ENCODE assay signal across 27 cellular contexts in genomic region chr7:117811696-117812095, GRCh38.
DNase-seq lines count a peak whose midpoint lies in the region; ATAC-seq, FAIRE-seq and TF ChIP-seq lines count a peak whose summit lies in the region.
"Had no signal": no experiment of that assay in that cellular context is flagged by ENCODE, and none has a peak within 500 bp of the region (broad histone marks: within the 10 kb centered on the region; RNA-seq: fewer than 3 reads in every experiment).

No MANE protein-coding gene starts in this region.

- DNase-seq in epithelial cell of prostate (ENCODE audit: low read depth, low spot score) (no peak), neural progenitor cell (ENCODE audit: low spot score) (no peak), colonic mucosa (no peak), NCI-H187 treated with DMSO at 0.1 percent for 48 hours (lab: John Stamatoyannopoulos, UW) (no peak), NCI-H446 (lab: John Stamatoyannopoulos, UW) (no peak), omental fat pad (ENCODE audit: low spot score) (no peak)
- DNase-seq: CD4-positive, alpha-beta T cell; COR-L47; DMS53; GM23248; Kasumi-1; NCI-H1092 treated with DMSO at 0.1 percent for 48 hours; NCI-H1436; NCI-H1930; NCI-H2107; NCI-H446 treated with DMSO at 0.1 percent for 48 hours; NCI-H526; NCI-H82; PC-9; Right ventricle myocardium superior; RPMI8226 had no signal

- no peak overlapping the region for H3K4me3 ChIP-seq in neural progenitor cell
- H3K4me3 ChIP-seq in colonic mucosa, result no peak overlapping the region
- H3K4me3 ChIP-seq: BLaER1 treated with 17β-estradiol and CSF1 and Interleukin-3, amounts not matched to agents 10 nM and 100 nM; GM23248; K562; PC-9; SJSA1 had no signal

- peaks cover 28% of the 10 kb centered on the region for H3K4me1 Mint-ChIP-seq in neural progenitor cell

- H3K27ac Mint-ChIP-seq in neural progenitor cell, result no peak overlapping the region
- H3K27ac Mint-ChIP-seq: CD4-positive, alpha-beta T cell had no signal

- no peak overlapping the region for H2AFZ ChIP-seq in neural progenitor cell (replicated peaks)
- H2AFZ ChIP-seq: GM23248, PC-9 had no signal

- H3K9me3 ChIP-seq in neural progenitor cell (ENCODE audit: low read depth) (no peaks in the 10 kb centered on the region), colonic mucosa (no peaks in the 10 kb centered on the region)
- H3K9me3 ChIP-seq: BLaER1 treated with 17β-estradiol and CSF1 and Interleukin-3, amounts not matched to agents 10 nM and 100 nM; SJSA1 had no signal

- H3K27ac ChIP-seq in epithelial cell of prostate (peak overlapping the region; percentile 14), neural progenitor cell (peak overlapping the region; percentile 47), colonic mucosa (no peak overlapping the region)
- H3K27ac ChIP-seq: BLaER1 treated with 17β-estradiol and CSF1 and Interleukin-3, amounts not matched to agents 10 nM and 100 nM; GM23248; PC-9; SJSA1 had no signal

- peaks cover 1% of the 10 kb centered on the region for H3K36me3 Mint-ChIP-seq in neural progenitor cell

- no peak for ATAC-seq in omental fat pad (ENCODE audit: low FRiP score)
- ATAC-seq: HCT116, K562 had no signal

- H3K36me3 ChIP-seq in neural progenitor cell (no peaks in the 10 kb centered on the region), colonic mucosa (no peaks in the 10 kb centered on the region)
- H3K36me3 ChIP-seq: BLaER1 treated with 17β-estradiol and CSF1 and Interleukin-3, amounts not matched to agents 10 nM and 100 nM; SJSA1 had no signal

- intact Hi-C loops in colonic mucosa (cut with DNase I), result no loop called here

- no peak overlapping the region for H3K9ac ChIP-seq in neural progenitor cell
- H3K9ac ChIP-seq in colonic mucosa (ENCODE audit: low read depth in 2 of 2, low read length in 2 of 2), result no peak overlapping the region
- H3K9ac ChIP-seq: BLaER1 treated with 17β-estradiol and CSF1 and Interleukin-3, amounts not matched to agents 10 nM and 100 nM; GM23248 had no signal

- peaks cover 33% of the 10 kb centered on the region for H3K79me2 ChIP-seq in neural progenitor cell (ENCODE audit: low read depth)

- no peaks in the 10 kb centered on the region for H3K27me3 ChIP-seq in neural progenitor cell
- no peaks in the 10 kb centered on the region for H3K27me3 ChIP-seq in colonic mucosa
- H3K27me3 ChIP-seq: BLaER1 treated with 17β-estradiol and CSF1 and Interleukin-3, amounts not matched to agents 10 nM and 100 nM had no signal

- H3K27me3 Mint-ChIP-seq in neural progenitor cell (ENCODE audit: insufficient read depth, low read depth), result peaks cover 8% of the 10 kb centered on the region
- H3K27me3 Mint-ChIP-seq: CD4-positive, alpha-beta T cell had no signal

- no peak overlapping the region for H3K4me2 ChIP-seq in neural progenitor cell
- H3K4me2 ChIP-seq: BLaER1 treated with 17β-estradiol and CSF1 and Interleukin-3, amounts not matched to agents 10 nM and 100 nM; PC-9 had no signal

- peak; percentile 97 for FAIRE-seq in G401.6 (lab: Jason Lieb, UNC)
- peak; percentile 93 for FAIRE-seq in TTC549 (lab: Jason Lieb, UNC)
- FAIRE-seq: K562 had no signal

- no peak overlapping the region for H3K4me3 Mint-ChIP-seq in neural progenitor cell
- H3K4me3 Mint-ChIP-seq: CD4-positive, alpha-beta T cell had no signal

- H4K20me1 ChIP-seq in neural progenitor cell (ENCODE audit: low read depth), result peaks cover 24% of the 10 kb centered on the region
- H4K20me1 ChIP-seq: BLaER1 treated with 17β-estradiol and CSF1 and Interleukin-3, amounts not matched to agents 10 nM and 100 nM had no signal

- TF ChIP-seq CTCF in neural progenitor cell (IDR thresholded peaks at IDR 0.05) (no peak), colonic mucosa (IDR thresholded peaks at IDR 0.05) (no peak), omental fat pad (IDR thresholded peaks at IDR 0.05) (no peak)

- peaks cover 13% of the 10 kb centered on the region for H3F3A ChIP-seq in neural progenitor cell (ENCODE audit: low read depth)

- H3K4me1 ChIP-seq in neural progenitor cell, result peaks cover 51% of the 10 kb centered on the region
- no peaks in the 10 kb centered on the region for H3K4me1 ChIP-seq in colonic mucosa
- H3K4me1 ChIP-seq: SJSA1 had no signal

- no peaks in the 10 kb centered on the region for H3K9me3 Mint-ChIP-seq in neural progenitor cell
- H3K9me3 Mint-ChIP-seq: CD4-positive, alpha-beta T cell had no signal
